Comparison of ENCODE assay signal across 27 cellular contexts in genomic region chr1:192784395-192784794, GRCh38.
"Had no signal": no experiment of that assay in that cellular context is flagged by ENCODE, and none has a peak within 500 bp of the region (broad histone marks: within the 10 kb centered on the region; RNA-seq: fewer than 3 reads in every experiment).

No MANE protein-coding gene starts in this region.

- H2AFZ ChIP-seq: neural progenitor cell had no signal

- FAIRE-seq: islet of Langerhans, urothelium cell line had no signal

- H3K9me3 ChIP-seq: neutrophil, suprapubic skin, upper lobe of right lung had no signal

- H3K4me1 ChIP-seq: neural progenitor cell, upper lobe of right lung had no signal

- H3K9ac ChIP-seq: neural progenitor cell had no signal

- H3K4me3 ChIP-seq: lung, neural progenitor cell, right atrium auricular region, skin epidermis, suprapubic skin, thoracic aorta, tibial artery, upper lobe of right lung had no signal

- DNase-seq: hippocampal formation; kidney; left ventricle myocardium inferior; mesendoderm; naive B cell; natural killer cell; nephron progenitor cell; occipital lobe; stimulated activated CD4-positive, alpha-beta T cell treated with anti-CD3 and anti-CD28 coated beads, Interleukin-12 subunit alpha, Interleukin-12 subunit beta, amount 100 ng/mL, for 4 hours; stimulated activated CD4-positive, alpha-beta T cell treated with anti-CD3 and anti-CD28 coated beads, Interleukin-15, amount 100 ng/mL, for 24 hours; stimulated activated CD4-positive, alpha-beta T cell treated with anti-CD3 and anti-CD28 coated beads, Interleukin-2, amount 100 ng/mL, for 24 hours; stimulated activated CD4-positive, alpha-beta T cell treated with anti-CD3 and anti-CD28 coated beads, Interleukin-4, amount 100 ng/mL, for 24 hours; stimulated activated naive CD4-positive, alpha-beta T cell; tibial artery; trophoblast cell; upper lobe of right lung had no signal

- H3K36me3 ChIP-seq: left ventricle myocardium inferior, neural progenitor cell, neutrophil, right atrium auricular region, suprapubic skin, thoracic aorta, tibial artery, upper lobe of right lung had no signal

- ATAC-seq: natural killer cell; sciatic nerve; stimulated activated effector memory CD8-positive, alpha-beta T cell treated with anti-CD3 and anti-CD28 coated beads, Interleukin-12 subunit alpha, Interleukin-12 subunit beta, amount 100 ng/mL, for 72 hours; upper lobe of right lung had no signal

- H3K27ac ChIP-seq: left ventricle myocardium inferior, neural progenitor cell, neutrophil, suprapubic skin, thoracic aorta, tibial artery, upper lobe of right lung had no signal

- H3K4me2 ChIP-seq: neural progenitor cell had no signal

- H3K27me3 ChIP-seq: neural progenitor cell, neutrophil, right atrium auricular region, suprapubic skin, tibial artery, upper lobe of right lung had no signal
